In the genomic region with DNA sequence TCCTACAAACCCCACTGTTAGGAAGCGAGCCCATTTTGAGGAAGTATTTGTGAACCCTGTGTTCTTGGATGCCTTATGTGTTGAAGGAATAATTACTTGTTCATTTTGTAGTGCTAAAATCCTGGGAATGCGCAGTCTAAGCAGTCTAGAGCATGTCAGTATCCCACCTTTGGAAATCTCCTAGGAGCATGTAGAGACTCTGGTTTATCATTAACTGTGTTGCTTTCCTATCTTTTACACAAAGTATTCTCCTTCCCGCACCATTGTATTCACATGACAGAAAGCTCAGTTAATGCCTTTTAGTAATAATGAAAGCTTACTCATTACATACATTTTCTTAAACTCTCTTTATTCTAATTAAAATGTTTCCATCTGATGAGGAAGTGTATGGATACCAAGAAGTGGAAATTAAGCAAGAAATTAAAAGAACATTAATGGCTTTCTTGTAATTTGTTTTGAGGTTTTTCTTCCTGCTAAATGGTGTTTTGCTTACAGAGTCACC, we compare ENCODE assay signal across 18 cellular contexts.
"Had no signal": no experiment of that assay in that cellular context is flagged by ENCODE, and none has a peak within 500 bp of the region (broad histone marks: within the 10 kb centered on the region; RNA-seq: fewer than 3 reads in every experiment).

No MANE protein-coding gene starts in this region.

- H3K27ac Mint-ChIP-seq: activated B cell treated with CpG ODN at 0.5 μM for 24 hours; activated naive CD8-positive, alpha-beta T cell; naive B cell had no signal

- H3K4me1 ChIP-seq: foreskin keratinocyte, vagina had no signal

- H3K4me3 ChIP-seq: esophagus squamous epithelium, heart right ventricle, lung, tibial artery, vagina had no signal

- H3K27me3 ChIP-seq: esophagus squamous epithelium, foreskin keratinocyte, heart right ventricle, tibial artery, vagina had no signal

- H3K9me3 ChIP-seq: esophagus squamous epithelium, heart right ventricle, tibial artery, vagina had no signal

- H3K4me1 Mint-ChIP-seq: activated B cell treated with CpG ODN at 0.5 μM for 24 hours had no signal

- ATAC-seq: activated T-cell treated with anti-CD3 and anti-CD28 coated beads, Interleukin-2, amount 50 U/mL, for 4 hours; foreskin keratinocyte; heart right ventricle; SK-N-SH treated with all-trans-retinoic acid at 6 μM for 48 hours had no signal

- H3K27me3 Mint-ChIP-seq: activated B cell treated with CpG ODN at 0.5 μM for 24 hours; activated naive CD8-positive, alpha-beta T cell; naive B cell had no signal

- H3K9me3 Mint-ChIP-seq: activated B cell treated with CpG ODN at 0.5 μM for 24 hours; activated T-cell treated with anti-CD3 and anti-CD28 coated beads, Interleukin-2, amount 50 U/mL, for 4 hours; naive B cell had no signal

- H3K4me3 Mint-ChIP-seq: activated B cell treated with CpG ODN at 0.5 μM for 24 hours; activated naive CD8-positive, alpha-beta T cell; activated T-cell treated with anti-CD3 and anti-CD28 coated beads, Interleukin-2, amount 50 U/mL, for 4 hours; naive B cell had no signal

- H3K27ac ChIP-seq: esophagus squamous epithelium, foreskin keratinocyte, heart right ventricle, tibial artery, vagina had no signal

- DNase-seq: activated B cell treated with CpG ODN at 0.5 μM for 24 hours; activated CD4-positive, alpha-beta T cell treated with anti-CD3 and anti-CD28 coated beads, Interleukin-2, amount 50 U/mL, for 1 hour; activated gamma-delta T cell; activated T-cell treated with anti-CD3 and anti-CD28 coated beads, Interleukin-2, amount 50 U/mL, for 4 hours; anterior cingulate cortex; esophagus squamous epithelium; foreskin keratinocyte; heart right ventricle; islet precursor cell; naive B cell; nucleus accumbens; stimulated activated CD4-positive, alpha-beta T cell treated with anti-CD3 and anti-CD28 coated beads, Interleukin-15, amount 100 ng/mL, for 24 hours; stimulated activated CD4-positive, alpha-beta T cell treated with anti-CD3 and anti-CD28 coated beads, Interleukin-4, amount 100 ng/mL, for 24 hours; tibial artery had no signal

- H3K36me3 ChIP-seq: esophagus squamous epithelium, tibial artery had no signal
